In genomic region chr12:121144416-121144914, GRCh38 we compare ENCODE assay signal across 10 cellular contexts. TPM values are rescaled to one million over a fixed set of nuclear protein-coding genes. Genes with fewer than 3 reads are reported as not detected.
DNase-seq lines count a peak whose midpoint lies in the region; ATAC-seq and TF ChIP-seq lines count a peak whose summit lies in the region.
"Had no signal": no experiment of that assay in that cellular context is flagged by ENCODE, and none has a peak within 500 bp of the region (broad histone marks: within the 10 kb centered on the region; RNA-seq: fewer than 3 reads in every experiment).

No MANE protein-coding gene starts in this region.

- ATAC-seq in thoracic aorta (ENCODE audit: insufficient number of reproducible peaks, low FRiP score, low read depth) (peak; percentile 26), GM18867 (IDR thresholded peaks at IDR 0.05; ENCODE audit: unreplicated experiment) (no peak)

- H3K27ac ChIP-seq in thoracic aorta (peak overlapping the region in 1 of 2 donors; percentile 27), thyroid gland (no peak overlapping the region), uterus (no peak overlapping the region)
- H3K27ac ChIP-seq: BLaER1 had no signal

- TF ChIP-seq CTCF in fibroblast of pulmonary artery (IDR thresholded peaks at IDR 0.05; ENCODE audit: low read length, missing control alignments) (no peak), thoracic aorta (IDR thresholded peaks at IDR 0.05) (no peak), thyroid gland (IDR thresholded peaks at IDR 0.05) (no peak), uterus (IDR thresholded peaks at IDR 0.05) (no peak)

- peak overlapping the region; percentile 83 for H3K27ac Mint-ChIP-seq in activated naive CD4-positive, alpha-beta T cell treated with anti-CD3 and anti-CD28 coated beads, Interleukin-2, amount 50 U/mL, for 24 hours
- peak overlapping the region; percentile 94 for H3K27ac Mint-ChIP-seq in T-helper 1 cell treated with Interleukin-12 subunit alpha and Interleukin-12 subunit beta and Interleukin-4 antibody, amounts not matched to agents 30 μg/mL and 1 μg/mL, for 36 hours

- peak overlapping the region; percentile 15 for H3K4me3 Mint-ChIP-seq in activated naive CD4-positive, alpha-beta T cell treated with anti-CD3 and anti-CD28 coated beads, Interleukin-2, amount 50 U/mL, for 24 hours
- H3K4me3 Mint-ChIP-seq in T-helper 1 cell treated with Interleukin-12 subunit alpha and Interleukin-12 subunit beta and Interleukin-4 antibody, amounts not matched to agents 30 μg/mL and 1 μg/mL, for 36 hours: peak overlapping the region; percentile 56

- H3K4me3 ChIP-seq in fibroblast of pulmonary artery (replicated peaks; ENCODE audit: low read depth, low read length) (no peak overlapping the region), thoracic aorta (no peak overlapping the region), thyroid gland (replicated peaks in 1 of 3) (no peak overlapping the region), uterus (no peak overlapping the region)
- H3K4me3 ChIP-seq: BLaER1 had no signal

- H3K9me3 Mint-ChIP-seq in activated naive CD4-positive, alpha-beta T cell treated with anti-CD3 and anti-CD28 coated beads, Interleukin-2, amount 50 U/mL, for 24 hours: no peaks in the 10 kb centered on the region
- peaks cover 6% of the 10 kb centered on the region for H3K9me3 Mint-ChIP-seq in T-helper 1 cell treated with Interleukin-12 subunit alpha and Interleukin-12 subunit beta and Interleukin-4 antibody, amounts not matched to agents 30 μg/mL and 1 μg/mL, for 36 hours

- H3K9me3 ChIP-seq in thoracic aorta: no peaks in the 10 kb centered on the region
- no peaks in the 10 kb centered on the region for H3K9me3 ChIP-seq in thyroid gland
- no peaks in the 10 kb centered on the region for H3K9me3 ChIP-seq in uterus

- H3K36me3 ChIP-seq in thoracic aorta (no peaks in the 10 kb centered on the region), thyroid gland (no peaks in the 10 kb centered on the region), uterus (no peaks in the 10 kb centered on the region)

- H3K4me1 ChIP-seq in thoracic aorta (ENCODE audit: control insufficient read depth in 1 of 2, low read depth in 2 of 2) (no peaks in the 10 kb centered on the region), thyroid gland (no peaks in the 10 kb centered on the region), uterus (no peaks in the 10 kb centered on the region)

- peaks cover 30% of the 10 kb centered on the region for H3K4me1 Mint-ChIP-seq in activated naive CD4-positive, alpha-beta T cell treated with anti-CD3 and anti-CD28 coated beads, Interleukin-2, amount 50 U/mL, for 24 hours
- H3K4me1 Mint-ChIP-seq in T-helper 1 cell treated with Interleukin-12 subunit alpha and Interleukin-12 subunit beta and Interleukin-4 antibody, amounts not matched to agents 30 μg/mL and 1 μg/mL, for 36 hours (ENCODE audit: low read depth): peaks cover 29% of the 10 kb centered on the region

- intact Hi-C loops in thyroid gland (cut with DNase I): no loop called here
- intact Hi-C loops in uterus (cut with DNase I; ENCODE audit: low total_unique reads): no loop called here

- H3K27me3 Mint-ChIP-seq in activated naive CD4-positive, alpha-beta T cell treated with anti-CD3 and anti-CD28 coated beads, Interleukin-2, amount 50 U/mL, for 24 hours: no peaks in the 10 kb centered on the region
- H3K27me3 Mint-ChIP-seq in T-helper 1 cell treated with Interleukin-12 subunit alpha and Interleukin-12 subunit beta and Interleukin-4 antibody, amounts not matched to agents 30 μg/mL and 1 μg/mL, for 36 hours (ENCODE audit: low read depth): no peaks in the 10 kb centered on the region

- 88 to 89% methylated on average over 3 of the region's 3 CpGs for WGBS in thyroid gland, 2 donors

- DNase-seq in activated naive CD4-positive, alpha-beta T cell (lab: John Stamatoyannopoulos, UW): no peak
- DNase-seq in fibroblast of pulmonary artery (ENCODE audit: low read depth) (peak; percentile 48), thoracic aorta (ENCODE audit: low spot score) (no peak), thyroid gland (no peak), uterus (no peak)
- DNase-seq: anterior cingulate cortex had no signal

- no peak for TF ChIP-seq POLR2A in thyroid gland (IDR thresholded peaks at IDR 0.05)
- no peak for TF ChIP-seq POLR2A in uterus (IDR thresholded peaks at IDR 0.05)

- no peaks in the 10 kb centered on the region for H3K27me3 ChIP-seq in thoracic aorta (replicated peaks; ENCODE audit: insufficient read depth)
- H3K27me3 ChIP-seq in thyroid gland: no peaks in the 10 kb centered on the region
- no peaks in the 10 kb centered on the region for H3K27me3 ChIP-seq in uterus
- H3K27me3 ChIP-seq: BLaER1 had no signal

- H3K36me3 Mint-ChIP-seq in activated naive CD4-positive, alpha-beta T cell treated with anti-CD3 and anti-CD28 coated beads, Interleukin-2, amount 50 U/mL, for 24 hours: peaks cover 5% of the 10 kb centered on the region
- peaks cover 40% of the 10 kb centered on the region for H3K36me3 Mint-ChIP-seq in T-helper 1 cell treated with Interleukin-12 subunit alpha and Interleukin-12 subunit beta and Interleukin-4 antibody, amounts not matched to agents 30 μg/mL and 1 μg/mL, for 36 hours (ENCODE audit: low read depth)

RNA-seq across cellular contexts. Expression of gene P2RX7, which starts 11.8 kb away (rescaled TPM):
- 1 to 10 TPM; 3.2 to 4.0 TPM for total RNA-seq in thoracic aorta
- total RNA-seq in thyroid gland: 1 to 10 TPM in 1 of 4 donors, under 1 TPM in 3; 0.44 to 1.5 (median 0.73) TPM
- total RNA-seq in uterus: 1 to 10 TPM; 1.0 to 7.7 (median 3.1) TPM
